ENCODE assay signal across 14 cellular contexts in the genomic region with DNA sequence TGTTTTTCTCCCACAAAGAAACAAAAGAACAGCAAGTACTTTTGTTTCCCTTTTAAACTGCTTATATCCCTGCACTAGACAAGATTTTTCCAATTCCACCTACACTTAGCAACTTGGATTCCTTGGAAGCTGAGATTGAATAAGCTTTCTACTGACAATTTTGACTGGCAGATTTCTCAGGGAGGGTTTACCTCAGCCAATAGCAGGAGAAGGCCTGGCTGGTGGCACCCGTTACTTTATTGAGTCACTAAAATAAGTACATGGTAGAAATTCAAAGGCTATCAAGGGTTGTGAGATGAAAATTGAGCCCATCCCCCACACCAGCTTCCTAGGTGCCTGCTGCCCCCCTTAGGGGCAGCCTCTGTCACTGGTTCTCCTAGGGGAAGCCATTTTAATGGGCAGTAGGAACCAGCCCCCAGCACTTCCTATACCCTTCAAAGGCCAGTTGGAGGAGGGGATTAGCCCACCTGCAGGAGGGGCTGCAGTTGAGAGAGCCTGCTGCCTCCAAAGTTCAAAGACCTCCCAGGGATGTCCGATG.
DNase-seq lines count a peak whose midpoint lies in the region; ATAC-seq and TF ChIP-seq lines count a peak whose summit lies in the region.
"Had no signal": no experiment of that assay in that cellular context is flagged by ENCODE, and none has a peak within 500 bp of the region (broad histone marks: within the 10 kb centered on the region; RNA-seq: fewer than 3 reads in every experiment).

No MANE protein-coding gene starts in this region.

- H3K9me3 Mint-ChIP-seq in T-helper 1 cell treated with Interleukin-12 subunit alpha and Interleukin-12 subunit beta and Interleukin-4 antibody, amounts not matched to agents 30 μg/mL and 1 μg/mL, for 36 hours, result peaks cover 10% of the 10 kb centered on the region

- H3K4me1 ChIP-seq in KMS-11 (ENCODE audit: low read depth, poor library complexity, severe bottlenecking), result peaks cover 21% of the 10 kb centered on the region
- peaks cover 14 to 78% (median 31%) of the 10 kb centered on the region in 3 donors for H3K4me1 ChIP-seq in gastroesophageal sphincter
- H3K4me1 ChIP-seq: colonic mucosa had no signal

- H3K36me3 Mint-ChIP-seq in T-helper 1 cell treated with Interleukin-12 subunit alpha and Interleukin-12 subunit beta and Interleukin-4 antibody, amounts not matched to agents 30 μg/mL and 1 μg/mL, for 36 hours (ENCODE audit: low read depth), result no peaks in the 10 kb centered on the region

- ATAC-seq in GM19035 (IDR thresholded peaks at IDR 0.05; ENCODE audit: unreplicated experiment) (peak; percentile 19), gastroesophageal sphincter (no peak), GM19463 (IDR thresholded peaks at IDR 0.05; ENCODE audit: unreplicated experiment) (no peak)

- H3K4me3 ChIP-seq in KMS-11 (IDR thresholded peaks at IDR 0.05; ENCODE audit: insufficient read depth, low read depth, low read length) (no peak overlapping the region), gastroesophageal sphincter (no peak overlapping the region), WERI-Rb-1 (ENCODE audit: low read depth, low read length) (no peak overlapping the region)
- H3K4me3 ChIP-seq: colonic mucosa, mucosa of descending colon, tibial artery had no signal

- TF ChIP-seq EP300 in gastroesophageal sphincter (IDR thresholded peaks at IDR 0.05), result no peak

- TF ChIP-seq POLR2A in gastroesophageal sphincter (IDR thresholded peaks at IDR 0.05), result no peak

- peaks cover 11% of the 10 kb centered on the region for H3K4me1 Mint-ChIP-seq in T-helper 1 cell treated with Interleukin-12 subunit alpha and Interleukin-12 subunit beta and Interleukin-4 antibody, amounts not matched to agents 30 μg/mL and 1 μg/mL, for 36 hours (ENCODE audit: low read depth)

- no peak overlapping the region for H3K4me3 Mint-ChIP-seq in T-helper 1 cell treated with Interleukin-12 subunit alpha and Interleukin-12 subunit beta and Interleukin-4 antibody, amounts not matched to agents 30 μg/mL and 1 μg/mL, for 36 hours

- H3K27me3 ChIP-seq in KMS-11 (ENCODE audit: insufficient read depth, low read depth) (peaks cover 14% of the 10 kb centered on the region; the same call in 1 of the 2 replicates), gastroesophageal sphincter (no peaks in the 10 kb centered on the region), WERI-Rb-1 (ENCODE audit: insufficient read depth, low read depth, severe bottlenecking) (peaks cover 13% of the 10 kb centered on the region)
- H3K27me3 ChIP-seq: colonic mucosa, tibial artery had no signal

- peak overlapping the region; percentile 76 for H3K4me2 ChIP-seq in KMS-11

- 40 to 44% methylated on average over 1 of the region's 2 CpGs for WGBS in gastroesophageal sphincter (ENCODE audit: low coverage in 1 of 2), 2 donors

- H3K79me2 ChIP-seq in KMS-11 (ENCODE audit: insufficient read depth, low read depth), result no peaks in the 10 kb centered on the region

- H3K9me3 ChIP-seq in gastroesophageal sphincter, result peaks cover 0 to 26% (median 0%) of the 10 kb centered on the region in 3 donors
- peaks cover 16% of the 10 kb centered on the region for H3K9me3 ChIP-seq in WERI-Rb-1 (ENCODE audit: severe bottlenecking)
- H3K9me3 ChIP-seq: colonic mucosa had no signal

- H3K27ac ChIP-seq in KMS-11, result peak overlapping the region; percentile 26; the same call in 1 of the 2 replicates
- H3K27ac ChIP-seq in gastroesophageal sphincter, result peak overlapping the region; percentile 57 to 88 (median 78)
- H3K27ac ChIP-seq in WERI-Rb-1, result no peak overlapping the region
- H3K27ac ChIP-seq: 22Rv1, colonic mucosa, tibial artery had no signal

- H3K9ac ChIP-seq in KMS-11, result no peak overlapping the region

- peaks cover 6% of the 10 kb centered on the region for H3K27me3 Mint-ChIP-seq in T-helper 1 cell treated with Interleukin-12 subunit alpha and Interleukin-12 subunit beta and Interleukin-4 antibody, amounts not matched to agents 30 μg/mL and 1 μg/mL, for 36 hours (ENCODE audit: low read depth)

- H3K36me3 ChIP-seq in KMS-11 (ENCODE audit: insufficient read depth) (no peaks in the 10 kb centered on the region), gastroesophageal sphincter (no peaks in the 10 kb centered on the region), WERI-Rb-1 (no peaks in the 10 kb centered on the region)
- H3K36me3 ChIP-seq: colonic mucosa, tibial artery had no signal

- TF ChIP-seq CTCF in KMS-11 (conservative IDR thresholded peaks at IDR 0.05; ENCODE audit: low read depth, low read length) (no peak), gastroesophageal sphincter (IDR thresholded peaks at IDR 0.05) (no peak), WERI-Rb-1 (IDR thresholded peaks at IDR 0.05; ENCODE audit: low read depth, low read length) (no peak)

- no peak overlapping the region for H2AFZ ChIP-seq in KMS-11 (ENCODE audit: low read depth)

- H3K27ac Mint-ChIP-seq in T-helper 1 cell treated with Interleukin-12 subunit alpha and Interleukin-12 subunit beta and Interleukin-4 antibody, amounts not matched to agents 30 μg/mL and 1 μg/mL, for 36 hours, result peak overlapping the region; percentile 82

- peaks cover 6% of the 10 kb centered on the region; the same call in 1 of the 2 replicates for H4K20me1 ChIP-seq in KMS-11 (ENCODE audit: insufficient read depth)

- DNase-seq in T-helper 1 cell (no peak), WERI-Rb-1 (no peak)
- DNase-seq in effector CD4-positive, alpha-beta T cell, result no peak
- DNase-seq: colonic mucosa, mucosa of descending colon, NCI-H2029, NCI-H446, tibial artery had no signal
